8 cellular contexts compared by ENCODE assay signal in the genomic region with DNA sequence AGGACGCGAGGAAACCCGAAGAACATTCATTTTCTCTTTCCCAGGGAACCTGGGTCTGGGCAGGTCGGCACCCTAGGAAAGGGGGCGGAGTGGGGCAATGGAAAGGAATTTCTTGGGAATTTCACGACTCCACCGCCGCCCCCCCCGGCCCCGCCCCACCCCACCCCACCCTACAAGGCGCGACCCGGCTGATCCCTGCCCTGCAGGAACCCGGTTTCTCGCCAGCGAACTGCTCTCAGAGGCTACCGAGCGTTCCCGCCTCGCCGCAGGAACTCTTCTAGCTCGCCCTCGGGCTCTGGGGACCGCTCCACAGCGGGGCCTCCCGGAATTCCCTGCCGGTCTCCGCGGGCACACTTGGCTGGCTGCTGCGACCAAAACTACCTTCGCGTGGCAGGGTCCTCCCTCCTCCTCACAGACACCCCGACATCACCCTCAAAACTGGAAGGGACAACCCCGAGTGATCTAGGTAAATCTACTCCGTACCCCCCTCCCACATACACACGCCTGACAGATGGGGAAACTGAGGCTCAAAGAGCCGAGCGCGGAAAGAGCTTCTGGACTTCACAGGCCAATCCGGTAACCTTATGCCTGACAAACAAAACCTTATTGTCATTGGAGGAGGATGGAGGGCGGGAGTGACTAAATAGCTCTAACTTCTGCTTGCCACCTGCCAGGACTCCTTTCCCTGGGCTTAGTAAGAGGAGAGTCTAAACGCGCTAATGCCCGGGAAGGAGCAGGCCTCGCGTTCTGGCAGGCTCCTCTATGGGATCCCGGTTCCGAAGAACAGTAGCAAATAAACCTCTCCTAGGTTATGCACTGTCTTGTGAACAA. TPM values are rescaled to one million over a fixed set of nuclear protein-coding genes. Genes with fewer than 3 reads are reported as not detected.
DNase-seq lines count a peak whose midpoint lies in the region; ATAC-seq and TF ChIP-seq lines count a peak whose summit lies in the region.

No MANE protein-coding gene starts in this region.

- DNase-seq in coronary artery (ENCODE audit: low spot score), result peak; percentile 85
- DNase-seq in lung (ENCODE audit: low spot score), result no peak
- DNase-seq in tibial nerve (ENCODE audit: low spot score in 2 of 2), result peak in 1 of 2 donors; percentile 32
- no peak for DNase-seq in NOMO-1 treated with DMSO at 0.1 percent for 48 hours (lab: John Stamatoyannopoulos, UW; ENCODE audit: unreplicated experiment)
- DNase-seq in mesenteric fat pad (ENCODE audit: low spot score), result no peak

- H3K9ac ChIP-seq in OCI-LY3 (ENCODE audit: low read length), result no peak overlapping the region

- H3K36me3 ChIP-seq in OCI-LY3 (replicated peaks; ENCODE audit: low read depth, low read length) (no peaks in the 10 kb centered on the region), lung (ENCODE audit: control insufficient read depth in 2 of 2, insufficient read depth in 2 of 2, low read length in 2 of 2) (no peaks in the 10 kb centered on the region), tibial nerve (no peaks in the 10 kb centered on the region)

- H3K9me3 ChIP-seq in OCI-LY3 (ENCODE audit: insufficient read depth, low read length), result no peaks in the 10 kb centered on the region
- no peaks in the 10 kb centered on the region for H3K9me3 ChIP-seq in lung (ENCODE audit: control insufficient read depth in 2 of 2, insufficient read depth in 1 of 2, low read length in 1 of 2)
- H3K9me3 ChIP-seq in tibial nerve, result no peaks in the 10 kb centered on the region

- ATAC-seq in lung (ENCODE audit: insufficient read depth, low FRiP score), result peak; percentile 2

- no peak for TF ChIP-seq POLR2A in tibial nerve (IDR thresholded peaks at IDR 0.05)

- H3K79me2 ChIP-seq in OCI-LY3 (ENCODE audit: low read length), result no peaks in the 10 kb centered on the region

- WGBS in lung, 2 donors, result 14 to 18% methylated on average over 44 to 48 of the region's 48 CpGs
- WGBS in tibial nerve, 2 donors, result 18 to 23% methylated on average over 34 to 42 of the region's 48 CpGs

- no peak for TF ChIP-seq EP300 in tibial nerve (IDR thresholded peaks at IDR 0.05)

- TF ChIP-seq CTCF in 22Rv1 (IDR thresholded peaks at IDR 0.05), result no peak
- TF ChIP-seq CTCF in OCI-LY3 (IDR thresholded peaks at IDR 0.05; ENCODE audit: low read depth, low read length), result no peak
- no peak for TF ChIP-seq CTCF in coronary artery (IDR thresholded peaks at IDR 0.05)
- TF ChIP-seq CTCF in lung (IDR thresholded peaks at IDR 0.05; ENCODE audit: control extremely low read depth, extremely low read depth), result no peak
- no peak for TF ChIP-seq CTCF in tibial nerve (IDR thresholded peaks at IDR 0.05)

- H3K27ac ChIP-seq in 22Rv1 (peak overlapping the region; percentile 92), OCI-LY3 (ENCODE audit: low read length) (no peak overlapping the region), coronary artery (peak overlapping the region; percentile 97 to 100), lung (ENCODE audit: low read depth in 1 of 2, low read length in 1 of 2) (peak overlapping the region; percentile 82 to 87), tibial nerve (peak overlapping the region; percentile 78 to 94 (median 86))

- H3K4me3 ChIP-seq in GM08714 (ENCODE audit: low read length) (peak overlapping the region; percentile 90), OCI-LY3 (ENCODE audit: low read length) (peak overlapping the region; percentile 98; the same call in 1 of the 2 replicates), coronary artery (peak overlapping the region; percentile 89), lung (peak overlapping the region; percentile 82), tibial nerve (peak overlapping the region; percentile 73 to 88 (median 80))

- H3K4me1 ChIP-seq in OCI-LY3 (ENCODE audit: low read length), result peaks cover 17% of the 10 kb centered on the region
- H3K4me1 ChIP-seq in lung (ENCODE audit: control insufficient read depth in 2 of 2, insufficient read depth in 2 of 2, low read length in 2 of 2), result peaks cover 0 to 12% of the 10 kb centered on the region in 2 donors
- H3K4me1 ChIP-seq in tibial nerve, result peaks cover 0 to 53% (median 22%) of the 10 kb centered on the region in 4 donors

- H2AFZ ChIP-seq in OCI-LY3 (ENCODE audit: low read depth, low read length), result no peak overlapping the region

- no peaks in the 10 kb centered on the region for H4K20me1 ChIP-seq in OCI-LY3 (ENCODE audit: insufficient read depth, low read length)

- H3K4me2 ChIP-seq in OCI-LY3 (ENCODE audit: low read length), result peak overlapping the region; percentile 95; the same call in 1 of the 2 replicates

- H3K27me3 ChIP-seq in OCI-LY3 (ENCODE audit: low read depth, low read length), result peaks cover 41% of the 10 kb centered on the region
- no peaks in the 10 kb centered on the region for H3K27me3 ChIP-seq in lung (ENCODE audit: control insufficient read depth, insufficient read depth)
- no peaks in the 10 kb centered on the region for H3K27me3 ChIP-seq in tibial nerve

RNA-seq across cellular contexts. Expression of a gene that starts 0.8 kb away (rescaled TPM):
- total RNA-seq in lung, result 100 to 1,000 TPM; 117 to 168 TPM
- polyA plus RNA-seq in lung, result 100 to 1,000 TPM in 1 of 2 donors, 10 to 100 TPM in 1; 40.9 to 116 TPM
- 100 to 1,000 TPM; 130 to 273 (median 152) TPM for total RNA-seq in tibial nerve
- total RNA-seq in mesenteric fat pad, result 215 TPM
